19 cellular contexts compared by ENCODE assay signal in genomic region chr11:124778281-124778680, GRCh38. TPM values are rescaled to one million over a fixed set of nuclear protein-coding genes. Genes with fewer than 3 reads are reported as not detected.
DNase-seq lines count a peak whose midpoint lies in the region; ATAC-seq, FAIRE-seq and TF ChIP-seq lines count a peak whose summit lies in the region.
"Had no signal": no experiment of that assay in that cellular context is flagged by ENCODE, and none has a peak within 500 bp of the region (broad histone marks: within the 10 kb centered on the region; RNA-seq: fewer than 3 reads in every experiment).

No MANE protein-coding gene starts in this region.

- peaks cover 92% of the 10 kb centered on the region for H4K20me1 ChIP-seq in smooth muscle cell (ENCODE audit: low read depth)

- H3K27me3 ChIP-seq in H7 (ENCODE audit: control insufficient read depth, insufficient read depth, low read length) (no peaks in the 10 kb centered on the region), RWPE2 (ENCODE audit: insufficient read depth, poor library complexity, severe bottlenecking) (no peaks in the 10 kb centered on the region), small intestine (ENCODE audit: control insufficient read depth in 2 of 2, insufficient read depth in 2 of 2, low read length in 2 of 2) (no peaks in the 10 kb centered on the region), smooth muscle cell (ENCODE audit: low read depth) (no peaks in the 10 kb centered on the region)
- H3K27me3 ChIP-seq: dorsolateral prefrontal cortex, gastrocnemius medialis had no signal

- H3K9ac ChIP-seq in smooth muscle cell (ENCODE audit: low read depth): no peak overlapping the region

- TF ChIP-seq POLR2A in GM12892 (IDR thresholded peaks at IDR 0.05; ENCODE audit: low read depth, low read length): no peak

- H3K4me1 ChIP-seq in RWPE2 (ENCODE audit: insufficient read depth, poor library complexity, severe bottlenecking) (no peaks in the 10 kb centered on the region), small intestine (ENCODE audit: control insufficient read depth in 2 of 2, insufficient read depth in 1 of 2, low read depth in 1 of 2, low read length in 1 of 2) (no peaks in the 10 kb centered on the region), smooth muscle cell (ENCODE audit: low read depth) (no peaks in the 10 kb centered on the region)
- H3K4me1 ChIP-seq: gastrocnemius medialis had no signal

- H3K4me3 ChIP-seq in H7 (ENCODE audit: insufficient read depth, low read depth, low read length): no peak overlapping the region
- no peak overlapping the region for H3K4me3 ChIP-seq in RWPE2 (ENCODE audit: severe bottlenecking)
- H3K4me3 ChIP-seq in fibroblast of the aortic adventitia (ENCODE audit: low read depth, low read length): no peak overlapping the region
- H3K4me3 ChIP-seq in small intestine (ENCODE audit: low read depth in 1 of 2, low read length in 2 of 2): no peak overlapping the region
- H3K4me3 ChIP-seq in smooth muscle cell: no peak overlapping the region
- H3K4me3 ChIP-seq: dorsolateral prefrontal cortex, gastrocnemius medialis had no signal

- H3K36me3 ChIP-seq in H7 (replicated peaks; ENCODE audit: control insufficient read depth, insufficient read depth, low read length) (no peaks in the 10 kb centered on the region), RWPE2 (ENCODE audit: low read depth) (peaks cover 25% of the 10 kb centered on the region), small intestine (ENCODE audit: control insufficient read depth in 2 of 2, insufficient read depth in 2 of 2, low read length in 2 of 2) (no peaks in the 10 kb centered on the region), smooth muscle cell (ENCODE audit: low read depth) (no peaks in the 10 kb centered on the region)
- H3K36me3 ChIP-seq: gastrocnemius medialis had no signal

- WGBS in small intestine, 3 donors: 73 to 78% (median 76%) methylated on average over 2 of the region's 2 CpGs
- WGBS in smooth muscle cell (ENCODE audit: low lambda C conversion rate): 84% methylated on average over 2 of the region's 2 CpGs

- H3K27ac ChIP-seq in RWPE2 (ENCODE audit: poor library complexity, severe bottlenecking) (no peak overlapping the region), small intestine (ENCODE audit: low read depth in 1 of 2, low read length in 1 of 2) (no peak overlapping the region), smooth muscle cell (ENCODE audit: low read depth) (no peak overlapping the region)
- H3K27ac ChIP-seq: dorsolateral prefrontal cortex, gastrocnemius medialis had no signal

- no peak overlapping the region for H2AFZ ChIP-seq in smooth muscle cell (ENCODE audit: low read depth)

- H3K79me2 ChIP-seq in smooth muscle cell (ENCODE audit: low read depth): peaks cover 66% of the 10 kb centered on the region

- peak; percentile 21 for TF ChIP-seq CTCF in RWPE2 (IDR thresholded peaks at IDR 0.05; ENCODE audit: poor library complexity, severe bottlenecking)
- TF ChIP-seq CTCF in fibroblast of the aortic adventitia (IDR thresholded peaks at IDR 0.05; ENCODE audit: insufficient read depth, low read length): peak; percentile 4
- no peak for TF ChIP-seq CTCF in smooth muscle cell (IDR thresholded peaks at IDR 0.05; ENCODE audit: borderline replicate concordance, insufficient read depth, poor library complexity, severe bottlenecking)

- H3K4me2 ChIP-seq in smooth muscle cell: no peak overlapping the region

- DNase-seq in H7 (peak; percentile 52), RWPE2 (ENCODE audit: low spot score) (no peak), fibroblast of the aortic adventitia (ENCODE audit: low read depth) (no peak), small intestine (peak; percentile 26), GM12892 (ENCODE audit: insufficient read length) (no peak), smooth muscle cell (lab: John Stamatoyannopoulos, UW; ENCODE audit: unreplicated experiment) (no peak), NCI-H82 treated with DMSO at 0.1 percent for 48 hours (lab: John Stamatoyannopoulos, UW; ENCODE audit: unreplicated experiment) (no peak)
- DNase-seq: activated CD4-positive, alpha-beta T cell treated with anti-CD3 and anti-CD28 coated beads for 36 hours; activated T-cell treated with anti-CD3 and anti-CD28 coated beads, Interleukin-2, amount 50 U/mL, for 4 hours; CD4-positive, CD25-positive, alpha-beta regulatory T cell; dorsolateral prefrontal cortex; gastrocnemius medialis; NCI-H1048; NCI-H2227 treated with DMSO at 0.1 percent for 48 hours; stimulated activated CD4-positive, alpha-beta T cell treated with anti-CD3 and anti-CD28 coated beads, Interleukin-1b, Interleukin-23, amount 100 ng/mL, for 48 hours; stimulated activated CD8-positive, alpha-beta memory T cell treated with anti-CD3 and anti-CD28 coated beads, Interleukin-4, amount 100 ng/mL, for 48 hours; T-helper 2 cell had no signal

- FAIRE-seq in small intestine (lab: Jason Lieb, UNC) (no peak), GM12892 (lab: Jason Lieb, UNC) (no peak)
- FAIRE-seq: islet of Langerhans, RCC 7860 had no signal

- no peaks in the 10 kb centered on the region for H3K9me3 ChIP-seq in RWPE2 (ENCODE audit: severe bottlenecking)
- no peaks in the 10 kb centered on the region for H3K9me3 ChIP-seq in small intestine (ENCODE audit: control insufficient read depth, low read depth)
- H3K9me3 ChIP-seq in smooth muscle cell (replicated peaks; ENCODE audit: low read depth): no peaks in the 10 kb centered on the region
- H3K9me3 ChIP-seq: gastrocnemius medialis had no signal

- no peaks in the 10 kb centered on the region for H3F3A ChIP-seq in smooth muscle cell (ENCODE audit: low read depth)

- ATAC-seq in RWPE2 (ENCODE audit: low read depth): no peak
- ATAC-seq: activated CD4-positive, alpha-beta T cell treated with anti-CD3 and anti-CD28 coated beads for 36 hours; activated T-cell treated with anti-CD3 and anti-CD28 coated beads, Interleukin-2, amount 50 U/mL, for 4 hours; gastrocnemius medialis had no signal

RNA-seq across cellular contexts. Expression of gene ESAM, which starts 16.2 kb away (rescaled TPM):
- total RNA-seq in H7 (2014; rRNA removed; shearing (Covaris generic)): 0.38 and 0.85 TPM in 2 replicates
- total RNA-seq in fibroblast of the aortic adventitia (ENCODE audit: low replicate concordance) (0.36 and 1.5 TPM in 2 replicates), smooth muscle cell (0.31 and 0.76 TPM in 2 replicates)
- polyA plus RNA-seq in small intestine (10 to 100 TPM in 1 of 3 donors, 1 to 10 TPM in 1, under 1 TPM in 1; 0.67 to 38.3 (median 1.4) TPM), smooth muscle cell (0.94 and 1.5 TPM in 2 replicates)
- polyA plus RNA-seq in GM12892 (2012; ENCODE audit: missing spikeins): 4.0 TPM

RNA-seq across cellular contexts. Expression of gene MSANTD2, which starts 21.9 kb away (rescaled TPM):
- 10.3 and 18.3 TPM in 2 replicates for total RNA-seq in H7 (2014; rRNA removed; shearing (Covaris generic))
- total RNA-seq in fibroblast of the aortic adventitia (ENCODE audit: low replicate concordance) (10.8 and 15.0 TPM in 2 replicates), smooth muscle cell (18.8 and 25.3 TPM in 2 replicates)
- polyA plus RNA-seq in small intestine (1 to 10 TPM; 4.4 to 6.5 (median 6.2) TPM), smooth muscle cell (11.4 and 13.6 TPM in 2 replicates)
- polyA plus RNA-seq in GM12892 (2012; ENCODE audit: missing spikeins): 5.6 TPM

RNA-seq across cellular contexts. Expression of gene VSIG2, which starts 26.2 kb away (rescaled TPM):
- total RNA-seq in H7 (2014; rRNA removed; shearing (Covaris generic)): 0.48 and 0.90 TPM in 2 replicates
- not detected in 2 replicates for total RNA-seq in fibroblast of the aortic adventitia (ENCODE audit: low replicate concordance)
- under 1 TPM in 1 of 3 donors, not detected in 2; 0.91 TPM for polyA plus RNA-seq in small intestine
- not detected for polyA plus RNA-seq in GM12892 (2012; ENCODE audit: missing spikeins)
- total RNA-seq in smooth muscle cell: not detected in 2 replicates
- not detected in 2 replicates for polyA plus RNA-seq in smooth muscle cell
- total RNA-seq: activated CD4-positive, alpha-beta T cell treated with anti-CD3 and anti-CD28 coated beads for 36 hours; activated T-cell treated with anti-CD3 and anti-CD28 coated beads, Interleukin-2, amount 50 U/mL, for 4 hours had no signal

RNA-seq across cellular contexts. Expression of gene NRGN, which starts 38.5 kb away (rescaled TPM):
- 0.80 and 0.85 TPM in 2 replicates for total RNA-seq in H7 (2014; rRNA removed; shearing (Covaris generic))
- total RNA-seq in fibroblast of the aortic adventitia (ENCODE audit: low replicate concordance) (0.27 and 0.33 TPM in 2 replicates), smooth muscle cell (1.2 TPM in 1 of 2 replicates, not detected in the other)
- polyA plus RNA-seq in small intestine (1 to 10 TPM in 1 of 3 donors, under 1 TPM in 1, not detected in 1; 0.67 to 6.5 TPM), smooth muscle cell (2.0 and 2.8 TPM in 2 replicates)
- not detected for polyA plus RNA-seq in GM12892 (2012; ENCODE audit: missing spikeins)

Comparison
In these comparisons a context has a peak if more than half of its experiments do, and no peak if none do; other contexts are left out.
1. DNase-seq: peak in H7 (single experiment) and small intestine (single experiment); none in RWPE2 (single experiment), fibroblast of the aortic adventitia (single experiment), GM12892 (single experiment), smooth muscle cell (single experiment) and NCI-H82 treated with DMSO at 0.1 percent for 48 hours (single experiment).